In the genomic region with DNA sequence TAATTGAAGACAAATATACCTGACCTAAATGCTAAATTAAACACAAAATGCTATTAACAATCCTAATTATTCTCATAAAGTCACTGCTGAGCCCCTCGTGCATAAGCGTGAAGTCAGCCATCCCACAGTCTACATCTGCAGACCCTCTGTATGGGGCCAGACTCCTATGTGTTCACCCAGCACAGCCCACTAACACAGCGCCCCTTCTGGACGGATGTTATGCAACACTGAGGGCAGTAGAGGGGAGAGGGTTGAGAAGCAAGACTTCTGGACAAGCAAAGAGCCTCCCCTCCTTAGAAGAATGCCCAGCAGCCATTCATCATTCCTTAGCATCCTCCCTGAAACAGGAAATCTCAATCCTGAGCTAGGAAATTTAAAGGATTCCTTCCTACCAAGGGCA, we compare ENCODE assay signal across 8 cellular contexts.
DNase-seq lines count a peak whose midpoint lies in the region; ATAC-seq lines count a peak whose summit lies in the region.

No MANE protein-coding gene starts in this region.

- DNase-seq in ELR (ENCODE audit: low read depth) (peak; percentile 23), OCI-M1 (lab: John Stamatoyannopoulos, UW) (peak; percentile 21), iPS-NIHi11 (ENCODE audit: low spot score) (peak; percentile 62), nucleus accumbens (lab: John Stamatoyannopoulos, UW) (no peak), middle frontal gyrus (ENCODE audit: extremely low spot score, low spot score) (no peak)
- no peak for DNase-seq in stimulated activated naive CD4-positive, alpha-beta T cell treated with Interleukin-2 at 50 U/mL for 16 hours (lab: John Stamatoyannopoulos, UW)

- ATAC-seq in GM21390 (IDR thresholded peaks at IDR 0.05; ENCODE audit: unreplicated experiment): peak; percentile 54
- ATAC-seq in HG03135 (IDR thresholded peaks at IDR 0.05; ENCODE audit: unreplicated experiment): no peak

Comparison
In these comparisons a context has a peak if more than half of its experiments do, and no peak if none do; other contexts are left out.
1. DNase-seq: peak in ELR (single experiment), OCI-M1 (single experiment) and iPS-NIHi11 (single experiment); none in nucleus accumbens (0 of 56), stimulated activated naive CD4-positive, alpha-beta T cell treated with Interleukin-2 at 50 U/mL for 16 hours (single experiment) and middle frontal gyrus (single experiment).